29 cellular contexts compared by ENCODE assay signal in the genomic region with DNA sequence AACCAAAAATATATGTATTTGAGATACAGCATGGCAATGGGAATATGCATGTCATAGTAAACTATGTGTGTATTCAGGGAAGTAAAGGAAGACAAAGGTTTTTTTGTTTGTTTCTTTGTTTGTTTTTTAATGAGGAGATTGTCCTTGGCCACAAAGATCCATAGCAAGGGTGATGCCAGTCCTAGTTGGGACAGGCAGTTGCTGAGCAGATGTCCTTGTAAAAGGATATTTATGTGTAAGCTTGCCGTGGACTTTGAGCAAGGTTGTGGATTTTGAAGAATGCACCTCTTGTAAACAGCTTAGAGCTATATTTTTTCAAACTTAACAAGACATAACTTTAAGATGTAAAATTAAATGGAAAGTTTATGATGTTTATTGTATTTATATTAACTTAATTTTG.
"Had no signal": no experiment of that assay in that cellular context is flagged by ENCODE, and none has a peak within 500 bp of the region (broad histone marks: within the 10 kb centered on the region; RNA-seq: fewer than 3 reads in every experiment).

No MANE protein-coding gene starts in this region.

- H3K36me3 ChIP-seq: stomach, suprapubic skin, thoracic aorta, thyroid gland, tibial artery, tibial nerve, transverse colon, upper lobe of left lung, upper lobe of right lung, uterus, vagina had no signal

- H3K27me3 ChIP-seq: stomach, suprapubic skin, testis, thyroid gland, tibial artery, tibial nerve, transverse colon, upper lobe of left lung, upper lobe of right lung, uterus, vagina had no signal

- H3K27ac Mint-ChIP-seq: stimulated activated effector memory CD8-positive, alpha-beta T cell treated with anti-CD3 and anti-CD28 coated beads, Interleukin-12 subunit alpha, Interleukin-12 subunit beta, amount 100 ng/mL, for 72 hours; stimulated activated memory B cell treated with anti-CD40 and anti-IgM and Interleukin-4, amounts not matched to agents 10 μg/mL and 1 μg/mL and 100 μg/mL, for 72 hours; stimulated activated naive B cell treated with anti-CD40 and anti-IgM and Interleukin-4, amounts not matched to agents 10 μg/mL and 1 μg/mL and 100 μg/mL, for 72 hours; stimulated activated naive CD8-positive, alpha-beta T cell treated with anti-CD3 and anti-CD28 coated beads, Interleukin-15, amount 100 ng/mL, for 72 hours; stimulated activated naive CD8-positive, alpha-beta T cell treated with anti-CD3 and anti-CD28 coated beads, Interleukin-15, Interleukin-2, amounts not matched to agents 100 ng/mL and 50 ng/mL, for 24 hours; type B pancreatic cell had no signal

- H3K4me1 Mint-ChIP-seq: stimulated activated effector memory CD8-positive, alpha-beta T cell treated with anti-CD3 and anti-CD28 coated beads, Interleukin-12 subunit alpha, Interleukin-12 subunit beta, amount 100 ng/mL, for 72 hours; stimulated activated memory B cell treated with anti-CD40 and anti-IgM and Interleukin-4, amounts not matched to agents 10 μg/mL and 1 μg/mL and 100 μg/mL, for 72 hours; stimulated activated naive B cell treated with anti-CD40 and anti-IgM and Interleukin-4, amounts not matched to agents 10 μg/mL and 1 μg/mL and 100 μg/mL, for 72 hours; stimulated activated naive CD8-positive, alpha-beta T cell treated with anti-CD3 and anti-CD28 coated beads, Interleukin-15, amount 100 ng/mL, for 72 hours had no signal

- H3K4me1 ChIP-seq: stomach, suprapubic skin, testis, thyroid gland, tibial artery, tibial nerve, transverse colon, upper lobe of left lung, upper lobe of right lung, uterus, vagina had no signal

- H3K27me3 Mint-ChIP-seq: stimulated activated memory B cell treated with anti-CD40 and anti-IgM and Interleukin-4, amounts not matched to agents 10 μg/mL and 1 μg/mL and 100 μg/mL, for 72 hours; stimulated activated naive B cell treated with anti-CD40 and anti-IgM and Interleukin-4, amounts not matched to agents 10 μg/mL and 1 μg/mL and 100 μg/mL, for 72 hours; stimulated activated naive CD8-positive, alpha-beta T cell treated with anti-CD3 and anti-CD28 coated beads, Interleukin-15, amount 100 ng/mL, for 72 hours; stimulated activated naive CD8-positive, alpha-beta T cell treated with anti-CD3 and anti-CD28 coated beads, Interleukin-15, Interleukin-2, amounts not matched to agents 100 ng/mL and 50 ng/mL, for 24 hours; type B pancreatic cell had no signal

- FAIRE-seq: urothelium cell line had no signal

- H3K36me3 Mint-ChIP-seq: stimulated activated effector memory CD8-positive, alpha-beta T cell treated with anti-CD3 and anti-CD28 coated beads, Interleukin-12 subunit alpha, Interleukin-12 subunit beta, amount 100 ng/mL, for 72 hours; stimulated activated memory B cell treated with anti-CD40 and anti-IgM and Interleukin-4, amounts not matched to agents 10 μg/mL and 1 μg/mL and 100 μg/mL, for 72 hours; stimulated activated naive B cell treated with anti-CD40 and anti-IgM and Interleukin-4, amounts not matched to agents 10 μg/mL and 1 μg/mL and 100 μg/mL, for 72 hours; type B pancreatic cell had no signal

- H3K9me3 Mint-ChIP-seq: stimulated activated memory B cell treated with anti-CD40 and anti-IgM and Interleukin-4, amounts not matched to agents 10 μg/mL and 1 μg/mL and 100 μg/mL, for 72 hours; type B pancreatic cell had no signal

- H3K4me3 Mint-ChIP-seq: stimulated activated effector memory CD8-positive, alpha-beta T cell treated with anti-CD3 and anti-CD28 coated beads, Interleukin-12 subunit alpha, Interleukin-12 subunit beta, amount 100 ng/mL, for 72 hours; stimulated activated memory B cell treated with anti-CD40 and anti-IgM and Interleukin-4, amounts not matched to agents 10 μg/mL and 1 μg/mL and 100 μg/mL, for 72 hours; stimulated activated naive B cell treated with anti-CD40 and anti-IgM and Interleukin-4, amounts not matched to agents 10 μg/mL and 1 μg/mL and 100 μg/mL, for 72 hours; stimulated activated naive CD8-positive, alpha-beta T cell treated with anti-CD3 and anti-CD28 coated beads, Interleukin-15, amount 100 ng/mL, for 72 hours; stimulated activated naive CD8-positive, alpha-beta T cell treated with anti-CD3 and anti-CD28 coated beads, Interleukin-15, Interleukin-2, amounts not matched to agents 100 ng/mL and 50 ng/mL, for 24 hours; type B pancreatic cell had no signal

- DNase-seq: stimulated activated CD4-positive, alpha-beta T cell treated with anti-CD3 and anti-CD28 coated beads, Interleukin-2, amount 100 ng/mL, for 48 hours; stimulated activated CD4-positive, alpha-beta T cell treated with anti-CD3 and anti-CD28 coated beads, Interleukin-4, amount 100 ng/mL, for 1 hour; stimulated activated CD4-positive, alpha-beta T cell treated with anti-CD3 and anti-CD28 coated beads, Interleukin-4, amount 100 ng/mL, for 24 hours; stimulated activated CD4-positive, alpha-beta T cell treated with anti-CD3 and anti-CD28 coated beads, Interleukin-4, amount 100 ng/mL, for 4 hours; stimulated activated CD8-positive, alpha-beta memory T cell treated with anti-CD3 and anti-CD28 coated beads, Interleukin-4, amount 100 ng/mL, for 48 hours; stimulated activated naive B cell treated with anti-CD40 and anti-IgM and Interleukin-4, amounts not matched to agents 10 μg/mL and 1 μg/mL and 100 μg/mL, for 72 hours; stimulated activated naive CD4-positive, alpha-beta T cell; stimulated activated naive CD4-positive, alpha-beta T cell treated with Interleukin-2 at 50 U/mL for 16 hours; stimulated activated naive CD8-positive, alpha-beta T cell treated with anti-CD3 and anti-CD28 coated beads, Interleukin-15, amount 100 ng/mL, for 72 hours; stimulated activated naive CD8-positive, alpha-beta T cell treated with anti-CD3 and anti-CD28 coated beads, Interleukin-15, Interleukin-2, amounts not matched to agents 100 U/mL and 50 U/mL, for 24 hours; stomach; substantia nigra; testis; thyroid gland; tibial artery; transverse colon; trophoblast cell; upper lobe of left lung; upper lobe of right lung; uterus had no signal

- H3K9me3 ChIP-seq: suprapubic skin, testis, thoracic aorta, thyroid gland, tibial nerve, transverse colon, upper lobe of right lung, uterus, vagina had no signal

- H3K27ac ChIP-seq: stomach, suprapubic skin, testis, thoracic aorta, thyroid gland, tibial artery, tibial nerve, transverse colon, upper lobe of left lung, upper lobe of right lung, uterus, vagina had no signal

- ATAC-seq: stimulated activated effector memory CD8-positive, alpha-beta T cell treated with anti-CD3 and anti-CD28 coated beads, Interleukin-12 subunit alpha, Interleukin-12 subunit beta, amount 100 ng/mL, for 72 hours; stimulated activated memory B cell treated with anti-CD40 and anti-IgM and Interleukin-4, amounts not matched to agents 10 μg/mL and 1 μg/mL and 100 μg/mL, for 72 hours; stimulated activated naive B cell treated with anti-CD40 and anti-IgM and Interleukin-4, amounts not matched to agents 10 μg/mL and 1 μg/mL and 100 μg/mL, for 72 hours; stimulated activated naive CD8-positive, alpha-beta T cell treated with anti-CD3 and anti-CD28 coated beads, Interleukin-15, amount 100 ng/mL, for 72 hours; stimulated activated naive CD8-positive, alpha-beta T cell treated with anti-CD3 and anti-CD28 coated beads, Interleukin-15, Interleukin-2, amounts not matched to agents 100 U/mL and 50 U/mL, for 24 hours; upper lobe of right lung had no signal

- H3K4me3 ChIP-seq: stomach, suprapubic skin, testis, thoracic aorta, thyroid gland, tibial artery, tibial nerve, transverse colon, upper lobe of left lung, upper lobe of right lung, uterus, vagina had no signal
